ENCODE assay signal across 10 cellular contexts in the genomic region with DNA sequence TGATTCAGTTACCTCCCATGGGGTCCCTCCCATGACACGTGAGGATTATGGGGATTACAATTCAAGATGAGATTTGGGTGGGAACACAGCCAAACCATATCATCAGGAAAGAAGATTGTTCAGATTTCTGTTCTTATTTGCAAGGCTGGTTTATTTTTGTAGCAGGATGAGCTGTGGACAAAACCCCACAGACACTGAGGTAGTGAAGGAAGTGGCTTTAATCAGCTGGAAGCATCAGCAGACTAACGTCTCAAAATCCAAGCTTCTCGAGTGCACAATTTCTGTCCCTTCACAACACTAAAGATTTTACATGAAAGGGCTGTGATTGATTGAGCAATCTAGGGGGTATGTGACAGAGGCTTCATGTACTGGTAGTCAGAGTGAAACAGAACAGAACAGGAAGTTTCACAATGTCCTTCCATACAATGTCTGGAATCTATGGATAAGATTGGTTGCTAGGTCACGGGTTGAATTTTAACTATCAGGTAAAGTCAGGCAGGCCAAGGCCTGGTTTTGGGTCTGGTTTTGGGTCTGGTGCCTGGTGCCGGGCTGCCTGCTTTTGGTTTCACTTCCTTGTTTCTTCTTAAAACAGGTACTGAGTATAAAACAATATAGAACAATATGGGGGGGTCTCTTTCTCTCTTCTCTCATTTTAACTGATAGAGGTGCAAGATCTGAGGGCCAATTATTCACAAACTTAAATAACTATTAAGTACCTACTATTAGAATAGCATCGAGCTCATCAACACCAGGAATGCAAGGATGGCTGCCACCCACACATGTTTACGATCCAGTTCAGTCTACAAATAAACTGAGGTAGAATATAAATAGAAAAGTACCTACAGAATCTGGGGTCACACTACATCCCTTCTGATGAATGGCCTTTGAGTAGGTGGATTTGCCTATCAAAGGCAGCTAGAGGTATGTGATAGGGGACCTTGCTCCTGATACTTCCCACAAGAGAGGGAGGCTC.
DNase-seq lines count a peak whose midpoint lies in the region; ATAC-seq, FAIRE-seq and TF ChIP-seq lines count a peak whose summit lies in the region.
"Had no signal": no experiment of that assay in that cellular context is flagged by ENCODE, and none has a peak within 500 bp of the region (broad histone marks: within the 10 kb centered on the region; RNA-seq: fewer than 3 reads in every experiment).

No MANE protein-coding gene starts in this region.

- H3K4me1 Mint-ChIP-seq in activated CD4-positive, alpha-beta T cell treated with anti-CD3 and anti-CD28 coated beads, Interleukin-2, amount 10 ng/mL, durations not matched to agents 7 days and 5 days: peaks cover 4% of the 10 kb centered on the region
- H3K4me1 Mint-ChIP-seq: activated naive CD8-positive, alpha-beta T cell treated with anti-CD3 and anti-CD28 coated beads for 36 hours had no signal

- no peak overlapping the region for H3K4me3 Mint-ChIP-seq in activated CD4-positive, alpha-beta T cell treated with anti-CD3 and anti-CD28 coated beads, Interleukin-2, amount 10 ng/mL, durations not matched to agents 7 days and 5 days
- H3K4me3 Mint-ChIP-seq: activated naive CD8-positive, alpha-beta T cell treated with anti-CD3 and anti-CD28 coated beads for 36 hours had no signal

- H3K9me3 ChIP-seq in cardiac muscle cell (ENCODE audit: low read depth) (no peaks in the 10 kb centered on the region), left lung (no peaks in the 10 kb centered on the region), uterus (no peaks in the 10 kb centered on the region)

- DNase-seq in cardiac muscle cell (ENCODE audit: low read depth in 1 of 2, low spot score in 1 of 2) (peak in 1 of 2 donors; percentile 93), Right ventricle myocardium inferior (ENCODE audit: missing footprints) (no peak), amniotic epithelial cell (ENCODE audit: low read depth) (peak; percentile 86), left lung (no peak), uterus (no peak), HTR-8/SVneo (ENCODE audit: insufficient read length, low spot score) (no peak)
- DNase-seq in activated CD4-positive, alpha-beta T cell treated with anti-CD3 and anti-CD28 coated beads, Interleukin-2, amount 10 ng/mL, durations not matched to agents 7 days and 5 days: no peak
- no peak for DNase-seq in activated CD4-positive, CD25-positive, alpha-beta regulatory T cell treated with anti-CD3 and anti-CD28 coated beads, Interleukin-2, amount 50 U/mL, for 72 hours
- DNase-seq: activated naive CD8-positive, alpha-beta T cell treated with anti-CD3 and anti-CD28 coated beads for 36 hours; left colon had no signal

- H3K27ac ChIP-seq in cardiac muscle cell (peak overlapping the region; percentile 89), left lung (peak overlapping the region; percentile 65 to 78), uterus (peak overlapping the region; percentile 67 to 72)

- POLR2A ChIA-PET in activated CD4-positive, alpha-beta T cell treated with anti-CD3 and anti-CD28 coated beads, Interleukin-2, amount 10 ng/mL, durations not matched to agents 7 days and 5 days (lab: Charles Lee): no interaction called here

- no peaks in the 10 kb centered on the region for H3K27me3 Mint-ChIP-seq in activated CD4-positive, alpha-beta T cell treated with anti-CD3 and anti-CD28 coated beads, Interleukin-2, amount 10 ng/mL, durations not matched to agents 7 days and 5 days

- TF ChIP-seq CTCF in cardiac muscle cell (IDR thresholded peaks at IDR 0.05; ENCODE audit: low read depth, low read length) (no peak), left lung (IDR thresholded peaks at IDR 0.05) (no peak), uterus (IDR thresholded peaks at IDR 0.05) (no peak)

- H3K9me3 Mint-ChIP-seq in activated CD4-positive, alpha-beta T cell treated with anti-CD3 and anti-CD28 coated beads, Interleukin-2, amount 10 ng/mL, durations not matched to agents 7 days and 5 days: no peaks in the 10 kb centered on the region

- no peaks in the 10 kb centered on the region for H3K27me3 ChIP-seq in cardiac muscle cell
- H3K27me3 ChIP-seq in left lung: no peaks in the 10 kb centered on the region
- H3K27me3 ChIP-seq in uterus: no peaks in the 10 kb centered on the region

- CTCF ChIA-PET in activated CD4-positive, alpha-beta T cell treated with anti-CD3 and anti-CD28 coated beads, Interleukin-2, amount 10 ng/mL, durations not matched to agents 7 days and 5 days (lab: Charles Lee): no interaction called here

- H3K4me1 ChIP-seq in cardiac muscle cell (ENCODE audit: low read depth) (peaks cover 14% of the 10 kb centered on the region), left lung (peaks cover 0 to 22% of the 10 kb centered on the region in 2 donors), uterus (peaks cover 4% of the 10 kb centered on the region in 2 donors)

- no peaks in the 10 kb centered on the region for H3K36me3 Mint-ChIP-seq in activated CD4-positive, alpha-beta T cell treated with anti-CD3 and anti-CD28 coated beads, Interleukin-2, amount 10 ng/mL, durations not matched to agents 7 days and 5 days (ENCODE audit: low read depth)
- H3K36me3 Mint-ChIP-seq: activated naive CD8-positive, alpha-beta T cell treated with anti-CD3 and anti-CD28 coated beads for 36 hours had no signal

- H3K4me3 ChIP-seq in cardiac muscle cell (no peak overlapping the region), left lung (no peak overlapping the region), uterus (no peak overlapping the region)

- intact Hi-C loops in Right ventricle myocardium inferior (cut with DNase I): no loop called here
- intact Hi-C loops in left lung (cut with DNase I): no loop called here
- intact Hi-C loops in uterus (cut with DNase I; ENCODE audit: low total_unique reads): no loop called here

- H3K27ac Mint-ChIP-seq in activated CD4-positive, alpha-beta T cell treated with anti-CD3 and anti-CD28 coated beads, Interleukin-2, amount 10 ng/mL, durations not matched to agents 7 days and 5 days: no peak overlapping the region
- H3K27ac Mint-ChIP-seq: activated naive CD8-positive, alpha-beta T cell treated with anti-CD3 and anti-CD28 coated beads for 36 hours had no signal

- TF ChIP-seq POLR2A in uterus (IDR thresholded peaks at IDR 0.05): no peak

- no peak for ATAC-seq in Right ventricle myocardium inferior
- ATAC-seq in left lung: no peak
- ATAC-seq: left colon had no signal

- no peak for FAIRE-seq in HTR-8/SVneo (lab: Jason Lieb, UNC)

- H3K36me3 ChIP-seq in cardiac muscle cell (no peaks in the 10 kb centered on the region), left lung (no peaks in the 10 kb centered on the region), uterus (no peaks in the 10 kb centered on the region)
